In the genomic region with DNA sequence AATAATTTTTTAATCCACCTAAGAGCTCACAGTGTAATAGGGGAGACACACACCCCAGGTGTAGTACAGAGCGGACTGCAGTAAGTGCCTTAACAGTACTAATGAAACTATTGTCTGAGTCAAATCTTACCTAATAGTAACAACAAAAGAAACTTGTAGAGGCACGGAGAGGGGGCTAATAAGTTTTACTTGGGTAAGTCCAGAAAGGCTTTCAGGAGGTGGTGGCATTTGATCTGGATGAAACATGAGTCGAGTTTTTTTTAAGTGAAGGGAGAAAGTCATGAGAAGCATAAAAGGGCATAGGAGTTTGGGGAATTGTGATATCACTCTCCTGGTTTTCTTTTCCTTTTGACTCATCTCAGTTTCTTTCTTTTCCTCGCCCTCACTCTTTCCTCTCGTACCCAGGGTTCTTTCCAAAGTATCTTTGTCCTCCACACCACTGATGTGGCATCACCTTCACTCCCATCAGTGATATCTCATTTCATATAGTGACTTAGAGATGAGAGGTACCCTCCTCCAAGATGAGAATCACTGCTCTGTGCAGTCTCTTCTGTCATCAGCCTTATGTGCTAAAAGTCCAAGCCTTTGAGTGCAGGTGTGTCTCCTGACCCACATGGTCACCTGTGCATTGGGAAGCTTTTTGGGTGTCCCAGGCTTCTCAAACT, we compare ENCODE assay signal across 9 cellular contexts. TPM values are rescaled to one million over a fixed set of nuclear protein-coding genes. Genes with fewer than 3 reads are reported as not detected.
DNase-seq lines count a peak whose midpoint lies in the region; ATAC-seq and TF ChIP-seq lines count a peak whose summit lies in the region.
"Had no signal": no experiment of that assay in that cellular context is flagged by ENCODE, and none has a peak within 500 bp of the region (broad histone marks: within the 10 kb centered on the region; RNA-seq: fewer than 3 reads in every experiment).

No MANE protein-coding gene starts in this region.

- H3K36me3 ChIP-seq in right atrium auricular region (peaks cover 23% of the 10 kb centered on the region), left lung (peaks cover 0 to 27% of the 10 kb centered on the region in 2 donors), vagina (peaks cover 0 to 17% of the 10 kb centered on the region in 2 donors)
- H3K36me3 ChIP-seq: neutrophil had no signal

- H3K27me3 ChIP-seq in right atrium auricular region (no peaks in the 10 kb centered on the region), left lung (no peaks in the 10 kb centered on the region), vagina (no peaks in the 10 kb centered on the region)

- peak overlapping the region; percentile 100 for H3K27ac ChIP-seq in right atrium auricular region
- peak overlapping the region in 1 of 2 donors; percentile 97 for H3K27ac ChIP-seq in left lung
- peak overlapping the region; percentile 96 for H3K27ac ChIP-seq in vagina
- H3K27ac ChIP-seq: neutrophil had no signal

- H3K9me3 ChIP-seq in right atrium auricular region (peaks cover 0 to 9% of the 10 kb centered on the region in 2 donors), left lung (no peaks in the 10 kb centered on the region), vagina (no peaks in the 10 kb centered on the region)
- H3K9me3 ChIP-seq: neutrophil had no signal

- H3K4me1 ChIP-seq in right atrium auricular region (peaks cover 0 to 43% of the 10 kb centered on the region in 2 donors), left lung (peaks cover 12 to 60% of the 10 kb centered on the region in 2 donors), vagina (peaks cover 56% of the 10 kb centered on the region)

- no peak for TF ChIP-seq POLR2A in vagina (IDR thresholded peaks at IDR 0.05)

- DNase-seq in right atrium auricular region (ENCODE audit: low spot score) (no peak), left cardiac atrium (no peak), left lung (no peak), vagina (ENCODE audit: extremely low spot score in 2 of 2) (no peak), DMS153 treated with DMSO at 0.1 percent for 48 hours (lab: John Stamatoyannopoulos, UW; ENCODE audit: unreplicated experiment) (no peak)

- intact Hi-C loops in left cardiac atrium (cut with DNase I) (no loop called here), left lung (cut with DNase I) (no loop called here), vagina (cut with DNase I) (loop anchor here (10.0 kb wide), 1 partner anchor 180 kb away; the partner anchor contains the start of gene HSPA9)

- H3K4me3 ChIP-seq in right atrium auricular region = peak overlapping the region; percentile 98 to 100
- peak overlapping the region; percentile 92 for H3K4me3 ChIP-seq in WI38 (ENCODE audit: low read depth, low read length)
- peak overlapping the region; percentile 96 to 97 for H3K4me3 ChIP-seq in left lung
- peak overlapping the region; percentile 92 to 94 for H3K4me3 ChIP-seq in vagina

- ATAC-seq in left cardiac atrium = no peak
- no peak for ATAC-seq in left lung
- no peak for ATAC-seq in HG02840 (IDR thresholded peaks at IDR 0.05; ENCODE audit: low FRiP score, unreplicated experiment)
- no peak for ATAC-seq in HG02623 (IDR thresholded peaks at IDR 0.05; ENCODE audit: unreplicated experiment)

- TF ChIP-seq CTCF in right atrium auricular region (IDR thresholded peaks at IDR 0.05) (no peak), WI38 (IDR thresholded peaks at IDR 0.05; ENCODE audit: low read depth, low read length) (no peak), left lung (IDR thresholded peaks at IDR 0.05) (no peak), vagina (IDR thresholded peaks at IDR 0.05) (no peak)

RNA-seq across cellular contexts. Expression of gene CTNNA1, which starts 2.0 kb away (rescaled TPM):
- total RNA-seq in right atrium auricular region = 100 to 1,000 TPM; 247 to 288 TPM
- 100 to 1,000 TPM; 259 to 314 TPM for total RNA-seq in left cardiac atrium
- total RNA-seq in left lung = 100 to 1,000 TPM; 414 to 443 TPM
- 304 TPM for total RNA-seq in vagina
